In the genomic region with DNA sequence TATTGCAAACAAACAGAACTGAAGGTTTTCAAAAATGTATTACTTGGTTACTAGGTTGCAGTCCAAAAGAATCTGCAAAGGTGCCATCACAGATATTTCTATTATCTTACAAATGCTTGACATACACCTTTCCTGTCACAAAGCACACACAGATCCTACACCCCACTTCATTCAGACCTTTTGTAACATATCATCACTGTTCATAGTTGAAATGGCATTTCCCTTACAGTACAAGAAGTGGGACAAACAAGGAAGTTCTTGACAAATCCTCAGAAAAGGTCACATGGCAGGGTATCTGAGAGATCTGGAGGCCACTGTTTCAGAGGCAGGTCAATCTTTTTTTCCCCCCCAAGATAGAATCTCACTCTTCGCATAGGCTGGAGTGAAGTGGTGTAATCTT, we compare ENCODE assay signal across 14 cellular contexts. TPM values are rescaled to one million over a fixed set of nuclear protein-coding genes. Genes with fewer than 3 reads are reported as not detected.
DNase-seq lines count a peak whose midpoint lies in the region; ATAC-seq and TF ChIP-seq lines count a peak whose summit lies in the region.
"Had no signal": no experiment of that assay in that cellular context is flagged by ENCODE, and none has a peak within 500 bp of the region (broad histone marks: within the 10 kb centered on the region; RNA-seq: fewer than 3 reads in every experiment).

No MANE protein-coding gene starts in this region.

- no peak for TF ChIP-seq CTCF in lower lobe of right lung (IDR thresholded peaks at IDR 0.05)

- H3K27ac ChIP-seq in lower lobe of right lung = no peak overlapping the region
- H3K27ac ChIP-seq: A549, C4-2B, GM23248, HL-60 had no signal

- peak; percentile 19 for DNase-seq in DMS53 (lab: John Stamatoyannopoulos, UW)
- DNase-seq in MV-4-11 (lab: John Stamatoyannopoulos, UW) = peak; percentile 15
- DNase-seq in lower lobe of right lung = no peak
- no peak for DNase-seq in cerebellar cortex (ENCODE audit: low spot score)
- DNase-seq in SKM-1 (lab: John Stamatoyannopoulos, UW; ENCODE audit: unreplicated experiment) = no peak
- no peak for DNase-seq in NK-92 treated with Interleukin-12 subunit alpha and Interleukin-12 subunit beta, amount 100 ng/mL, for 24 hours (lab: John Stamatoyannopoulos, UW)
- DNase-seq: Caco-2; CD8-positive, alpha-beta memory T cell; GM23248 had no signal

- H3K4me3 ChIP-seq in lower lobe of right lung = no peak overlapping the region
- H3K4me3 ChIP-seq: A549, GM23248 had no signal

- ATAC-seq in lower lobe of right lung = peak; percentile 46 to 65
- ATAC-seq: HCT116 had no signal

- no peaks in the 10 kb centered on the region for H3K27me3 ChIP-seq in lower lobe of right lung (ENCODE audit: low read depth)
- H3K27me3 ChIP-seq: BE2C had no signal

- H3K4me1 ChIP-seq in lower lobe of right lung = no peaks in the 10 kb centered on the region
- H3K4me1 ChIP-seq: A549, BE2C, Caco-2 had no signal

- H3K36me3 ChIP-seq in lower lobe of right lung = peaks cover 60% of the 10 kb centered on the region

- intact Hi-C loops in lower lobe of right lung (cut with DNase I) = no loop called here

- H3K9me3 ChIP-seq in lower lobe of right lung = no peaks in the 10 kb centered on the region
- H3K9me3 ChIP-seq: A549, BE2C, Caco-2 had no signal

RNA-seq across cellular contexts. Expression of gene TOR1AIP2, which starts 21.3 kb away (rescaled TPM):
- 92.0 TPM for total RNA-seq in lower lobe of right lung

RNA-seq across cellular contexts. Expression of gene TOR1AIP1, which starts 25.8 kb away (rescaled TPM):
- 67.2 TPM for total RNA-seq in lower lobe of right lung

Comparison
In these comparisons a context has a peak if more than half of its experiments do, and no peak if none do; other contexts are left out.
1. DNase-seq: peak in DMS53 (single experiment) and MV-4-11 (single experiment); none in lower lobe of right lung (single experiment), cerebellar cortex (single experiment), SKM-1 (single experiment) and NK-92 treated with Interleukin-12 subunit alpha and Interleukin-12 subunit beta, amount 100 ng/mL, for 24 hours (single experiment).